1 cellular context compared by ENCODE assay signal in the genomic region with DNA sequence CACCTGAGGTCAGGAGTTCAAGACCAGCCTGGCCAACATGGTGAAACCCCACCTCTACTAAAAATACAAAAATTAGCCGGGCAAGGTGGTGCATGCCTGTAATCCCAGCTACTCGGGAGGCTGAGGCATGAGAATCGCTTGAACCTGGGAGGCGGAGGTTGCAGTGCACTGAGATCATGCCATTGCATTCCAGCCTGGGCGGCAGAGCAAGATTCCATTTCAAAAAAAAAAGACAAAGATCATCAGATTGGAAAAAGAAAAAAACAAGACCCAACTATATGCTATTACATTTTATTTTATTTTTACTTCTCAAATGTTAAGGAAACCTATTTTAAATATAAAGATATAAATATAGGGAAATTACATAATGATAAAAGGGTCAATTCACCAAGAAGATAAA. TPM values are rescaled to one million over a fixed set of nuclear protein-coding genes. Genes with fewer than 3 reads are reported as not detected.
"Had no signal": no experiment of that assay in that cellular context is flagged by ENCODE, and none has a peak within 500 bp of the region (broad histone marks: within the 10 kb centered on the region; RNA-seq: fewer than 3 reads in every experiment).

No MANE protein-coding gene starts in this region.

RNA-seq across cellular contexts. Expression of a gene that starts 25.0 kb away (rescaled TPM):
- total RNA-seq: GM12878 had no signal
